8 cellular contexts compared by ENCODE assay signal in the genomic region with DNA sequence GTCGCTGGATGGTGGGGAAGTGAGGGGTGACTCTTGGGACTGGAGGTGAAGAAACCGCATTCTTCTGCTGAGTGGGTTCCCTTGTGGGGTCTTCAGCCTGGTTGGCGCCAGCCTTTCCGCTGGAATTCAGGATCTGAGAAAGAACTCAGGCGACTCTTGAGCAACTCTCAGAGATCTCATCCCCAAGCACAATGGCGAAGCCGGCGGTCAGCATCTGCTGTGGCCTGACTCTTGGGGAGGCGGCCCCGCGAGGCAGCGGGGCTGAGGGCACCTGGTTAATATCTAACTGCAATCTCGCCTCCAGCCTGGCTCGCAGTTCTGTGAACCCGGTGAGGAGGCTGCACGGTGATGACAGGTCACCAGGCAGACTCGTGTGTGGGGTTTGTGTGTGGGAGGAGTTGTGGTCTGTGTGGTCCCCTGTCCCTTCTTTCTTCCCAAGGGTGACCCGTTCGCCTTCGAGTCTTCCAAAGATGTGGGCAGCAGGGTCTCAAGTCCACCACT. TPM values are rescaled to one million over a fixed set of nuclear protein-coding genes. Genes with fewer than 3 reads are reported as not detected.
DNase-seq lines count a peak whose midpoint lies in the region; ATAC-seq and TF ChIP-seq lines count a peak whose summit lies in the region.

No MANE protein-coding gene starts in this region.

- no peak for TF ChIP-seq POLR2A in thyroid gland (IDR thresholded peaks at IDR 0.05)

- peaks cover 31% of the 10 kb centered on the region for H3K36me3 Mint-ChIP-seq in activated CD4-positive, alpha-beta memory T cell treated with anti-CD3 and anti-CD28 coated beads for 36 hours

- H3K9me3 Mint-ChIP-seq in activated CD4-positive, alpha-beta memory T cell treated with anti-CD3 and anti-CD28 coated beads for 36 hours, result peaks cover 37% of the 10 kb centered on the region

- peaks cover 1% of the 10 kb centered on the region for H3K27me3 Mint-ChIP-seq in activated CD4-positive, alpha-beta memory T cell treated with anti-CD3 and anti-CD28 coated beads for 36 hours

- peak overlapping the region; percentile 86 for H3K4me3 ChIP-seq in AG10803 (ENCODE audit: low read length)
- peak overlapping the region; percentile 86 to 90 for H3K4me3 ChIP-seq in esophagus (ENCODE audit: low read depth in 1 of 2, low read length in 2 of 2)
- peak overlapping the region; percentile 68 to 98 for H3K4me3 ChIP-seq in muscle layer of colon (ENCODE audit: low read depth in 1 of 2, low read length in 2 of 2)
- H3K4me3 ChIP-seq in thyroid gland (replicated peaks in 1 of 3), result peak overlapping the region; percentile 29 to 63 (median 61)

- WGBS in esophagus, 2 donors, result 3 to 5% methylated on average over 20 of the region's 20 CpGs
- 1 to 7% methylated on average over 5 to 19 of the region's 20 CpGs for WGBS in thyroid gland, 2 donors

- H3K4me1 ChIP-seq in esophagus (ENCODE audit: control insufficient read depth in 2 of 2, insufficient read depth in 2 of 2, low read length in 1 of 2) (no peaks in the 10 kb centered on the region), muscle layer of colon (ENCODE audit: insufficient read depth, low read length) (peaks cover 11% of the 10 kb centered on the region), thyroid gland (peaks cover 10 to 19% of the 10 kb centered on the region in 2 donors)

- POLR2A ChIA-PET in activated CD4-positive, alpha-beta memory T cell treated with anti-CD3 and anti-CD28 coated beads for 36 hours (lab: Charles Lee), result interaction anchor here (1.4 kb wide), 1 partner anchor 81 kb away, joined by 3 read pairs; a partner anchor contains a TSS

- H3K27me3 ChIP-seq in esophagus (ENCODE audit: control insufficient read depth in 1 of 2, insufficient read depth in 2 of 2, low read length in 2 of 2) (no peaks in the 10 kb centered on the region), muscle layer of colon (ENCODE audit: control insufficient read depth in 1 of 2, insufficient read depth in 2 of 2, low read length in 2 of 2) (no peaks in the 10 kb centered on the region), thyroid gland (no peaks in the 10 kb centered on the region)

- peak overlapping the region; percentile 73 for H3K27ac Mint-ChIP-seq in activated CD4-positive, alpha-beta memory T cell treated with anti-CD3 and anti-CD28 coated beads for 36 hours

- H3K36me3 ChIP-seq in esophagus (ENCODE audit: control insufficient read depth in 2 of 2, insufficient read depth in 2 of 2, low read length in 1 of 2), result no peaks in the 10 kb centered on the region
- H3K36me3 ChIP-seq in muscle layer of colon (ENCODE audit: insufficient read depth, low read length), result no peaks in the 10 kb centered on the region
- no peaks in the 10 kb centered on the region for H3K36me3 ChIP-seq in thyroid gland

- H3K9me3 ChIP-seq in esophagus (ENCODE audit: control insufficient read depth in 2 of 2, insufficient read depth in 1 of 2, low read depth in 1 of 2, low read length in 1 of 2) (no peaks in the 10 kb centered on the region), muscle layer of colon (ENCODE audit: low read length) (no peaks in the 10 kb centered on the region), thyroid gland (no peaks in the 10 kb centered on the region)

- ATAC-seq in GM18907 (IDR thresholded peaks at IDR 0.05; ENCODE audit: unreplicated experiment), result peak; percentile 42

- peaks cover 16% of the 10 kb centered on the region for H3K4me1 Mint-ChIP-seq in activated CD4-positive, alpha-beta memory T cell treated with anti-CD3 and anti-CD28 coated beads for 36 hours (ENCODE audit: low read depth)

- peak overlapping the region; percentile 98 for H3K4me3 Mint-ChIP-seq in activated CD4-positive, alpha-beta memory T cell treated with anti-CD3 and anti-CD28 coated beads for 36 hours

- CTCF ChIA-PET in activated CD4-positive, alpha-beta memory T cell treated with anti-CD3 and anti-CD28 coated beads for 36 hours (lab: Charles Lee), result no interaction called here

- TF ChIP-seq CTCF in AG10803 (conservative IDR thresholded peaks at IDR 0.05; ENCODE audit: low read length), result no peak
- no peak for TF ChIP-seq CTCF in thyroid gland (IDR thresholded peaks at IDR 0.05)

- DNase-seq in AG10803 (ENCODE audit: low read depth) (peak; percentile 43), HT1080 (ENCODE audit: low read depth) (peak; percentile 5), thyroid gland (peak; percentile 41 to 42), DMS153 (lab: John Stamatoyannopoulos, UW) (no peak)
- DNase-seq in activated CD4-positive, alpha-beta memory T cell treated with anti-CD3 and anti-CD28 coated beads for 36 hours, result peak; percentile 52

- H3K9ac ChIP-seq in muscle layer of colon (ENCODE audit: low read length), result peak overlapping the region; percentile 69

- H3K27ac ChIP-seq in esophagus (ENCODE audit: low read depth in 2 of 2, low read length in 1 of 2) (peak overlapping the region; percentile 93), muscle layer of colon (ENCODE audit: low read depth, low read length) (peak overlapping the region; percentile 90), thyroid gland (peak overlapping the region; percentile 72 to 91 (median 91))

- intact Hi-C loops in activated CD4-positive, alpha-beta memory T cell treated with anti-CD3 and anti-CD28 coated beads for 36 hours (cut with micrococcal nuclease), result loop anchor here (2.0 kb wide), 1 partner anchor 29 kb away; a partner anchor contains a TSS
- intact Hi-C loops in thyroid gland (cut with DNase I), result no loop called here

RNA-seq across cellular contexts. Expression of a gene that starts 0.9 kb away (rescaled TPM):
- total RNA-seq in HT1080 (2014; rRNA removed; shearing (Covaris generic)), result 2.8 and 3.0 TPM in 2 replicates
- polyA plus RNA-seq in HT1080 (2015; cell fraction: cytosol; rRNA removed), result 1.5 and 1.6 TPM in 2 replicates
- polyA plus RNA-seq in HT1080 (2015; cell fraction: nucleus; rRNA removed), result 8.9 and 9.1 TPM in 2 replicates
- 1 to 10 TPM; 6.4 TPM for total RNA-seq in activated CD4-positive, alpha-beta memory T cell treated with anti-CD3 and anti-CD28 coated beads for 36 hours
- polyA plus RNA-seq in esophagus, result 1 to 10 TPM; 1.6 to 2.2 TPM
- 10 to 100 TPM; 17.8 to 56.4 (median 24.2) TPM for total RNA-seq in thyroid gland

RNA-seq across cellular contexts. Expression of a gene that starts 28.9 kb away (rescaled TPM):
- total RNA-seq in HT1080 (2014; rRNA removed; shearing (Covaris generic)), result 2.7 and 4.1 TPM in 2 replicates
- 1.6 and 2.0 TPM in 2 replicates for polyA plus RNA-seq in HT1080 (2015; cell fraction: cytosol; rRNA removed)
- 3.3 and 3.5 TPM in 2 replicates for polyA plus RNA-seq in HT1080 (2015; cell fraction: nucleus; rRNA removed)
- total RNA-seq in activated CD4-positive, alpha-beta memory T cell treated with anti-CD3 and anti-CD28 coated beads for 36 hours, result 1 to 10 TPM; 3.2 to 3.9 TPM
- 1 to 10 TPM; 6.6 to 9.5 TPM for polyA plus RNA-seq in esophagus
- 10 to 100 TPM in 1 of 4 donors, 1 to 10 TPM in 3; 7.4 to 11.7 (median 9.1) TPM for total RNA-seq in thyroid gland

RNA-seq across cellular contexts. Expression of a gene that starts 30.6 kb away (rescaled TPM):
- 0.03 TPM in 1 of 2 replicates, not detected in the other for total RNA-seq in HT1080 (2014; rRNA removed; shearing (Covaris generic))
- 0.08 TPM in 1 of 2 replicates, not detected in the other for polyA plus RNA-seq in HT1080 (2015; cell fraction: cytosol; rRNA removed)
- 0.31 and 0.36 TPM in 2 replicates for polyA plus RNA-seq in HT1080 (2015; cell fraction: nucleus; rRNA removed)
- under 1 TPM; 0.33 to 0.46 TPM for total RNA-seq in activated CD4-positive, alpha-beta memory T cell treated with anti-CD3 and anti-CD28 coated beads for 36 hours
- under 1 TPM; 0.19 to 0.53 TPM for polyA plus RNA-seq in esophagus
- 1 to 10 TPM; 2.9 to 3.2 (median 3.1) TPM for total RNA-seq in thyroid gland

RNA-seq across cellular contexts. Expression of a gene that starts 46.4 kb away (rescaled TPM):
- 6.1 and 7.8 TPM in 2 replicates for total RNA-seq in HT1080 (2014; rRNA removed; shearing (Covaris generic))
- polyA plus RNA-seq in HT1080 (2015; cell fraction: cytosol; rRNA removed), result 1.5 and 2.4 TPM in 2 replicates
- 10.3 and 10.5 TPM in 2 replicates for polyA plus RNA-seq in HT1080 (2015; cell fraction: nucleus; rRNA removed)
- 1 to 10 TPM; 5.7 to 6.4 TPM for total RNA-seq in activated CD4-positive, alpha-beta memory T cell treated with anti-CD3 and anti-CD28 coated beads for 36 hours
- 10 to 100 TPM in 1 of 2 donors, 1 to 10 TPM in 1; 5.1 to 16.1 TPM for polyA plus RNA-seq in esophagus
- total RNA-seq in thyroid gland, result 10 to 100 TPM; 11.9 to 16.0 (median 13.8) TPM
